21 cellular contexts compared by ENCODE assay signal in genomic region chr6:159821726-159822125, GRCh38. TPM values are rescaled to one million over a fixed set of nuclear protein-coding genes. Genes with fewer than 3 reads are reported as not detected.
DNase-seq lines count a peak whose midpoint lies in the region; ATAC-seq, FAIRE-seq and TF ChIP-seq lines count a peak whose summit lies in the region.
"Had no signal": no experiment of that assay in that cellular context is flagged by ENCODE, and none has a peak within 500 bp of the region (broad histone marks: within the 10 kb centered on the region; RNA-seq: fewer than 3 reads in every experiment).

No MANE protein-coding gene starts in this region.

- 0 out of 2 replicates have a peak overlapping the region, but pooled peaks have one; percentile 53 for H3K4me2 ChIP-seq in HepG2 (ENCODE audit: low read depth, low read length)
- H3K4me2 ChIP-seq: A549, GM23338 had no signal

- FAIRE-seq in HepG2 (lab: Jason Lieb, UNC), result no peak
- FAIRE-seq: A549, D721Med had no signal

- TF ChIP-seq CTCF in HepG2 (CRISPR knock-in tag; IDR thresholded peaks at IDR 0.05) (no peak), right lobe of liver (IDR thresholded peaks at IDR 0.05) (no peak), Panc1 (IDR thresholded peaks at IDR 0.05) (no peak), lower lobe of right lung (IDR thresholded peaks at IDR 0.05) (no peak), mesothelial cell of epicardium (IDR thresholded peaks at IDR 0.05; ENCODE audit: unreplicated experiment) (no peak), Caco-2 (IDR thresholded peaks at IDR 0.05; ENCODE audit: insufficient read depth in 1 of 2, low read depth in 1 of 2, low read length in 1 of 2, severe bottlenecking in 1 of 2, unreplicated experiment in 1 of 2) (no peak)

- no peak overlapping the region for H3K27ac Mint-ChIP-seq in mesothelial cell of epicardium
- no peak overlapping the region for H3K27ac Mint-ChIP-seq in Caco-2 (ENCODE audit: unreplicated experiment)
- H3K27ac Mint-ChIP-seq: CD4-positive, CD25-positive, alpha-beta regulatory T cell; GM23338 had no signal

- 76% methylated on average over 7 of the region's 10 CpGs for WGBS in HepG2 (ENCODE audit: low lambda C conversion rate)
- 90% methylated on average over 4 of the region's 10 CpGs for WGBS in right lobe of liver (ENCODE audit: insufficient coverage, low coverage, low lambda C conversion rate, missing lambda C conversion rate)

- H3K79me2 ChIP-seq in HepG2 (ENCODE audit: insufficient read depth, low read length), result no peaks in the 10 kb centered on the region

- H3K4me1 Mint-ChIP-seq in mesothelial cell of epicardium (no peaks in the 10 kb centered on the region), Caco-2 (ENCODE audit: low read depth, unreplicated experiment) (no peaks in the 10 kb centered on the region)

- H4K20me1 ChIP-seq in HepG2 (ENCODE audit: insufficient read depth, low read length), result no peaks in the 10 kb centered on the region

- no peaks in the 10 kb centered on the region for H3K36me3 Mint-ChIP-seq in mesothelial cell of epicardium
- no peaks in the 10 kb centered on the region for H3K36me3 Mint-ChIP-seq in Caco-2 (ENCODE audit: insufficient read depth, unreplicated experiment)

- H3K27me3 ChIP-seq in HepG2 (ENCODE audit: control insufficient read depth in 1 of 2, insufficient read depth in 2 of 2, low read length in 2 of 2) (peaks cover 16 to 75% of the 10 kb centered on the region in 2 experiments), right lobe of liver (no peaks in the 10 kb centered on the region), Panc1 (ENCODE audit: control insufficient read depth, insufficient read depth, low read length) (no peaks in the 10 kb centered on the region), lower lobe of right lung (ENCODE audit: low read depth) (peaks cover 6% of the 10 kb centered on the region), Caco-2 (replicated peaks; ENCODE audit: control insufficient read depth, insufficient read depth, low read length) (no peaks in the 10 kb centered on the region)

- H3K27me3 Mint-ChIP-seq in mesothelial cell of epicardium (ENCODE audit: low read depth) (peaks cover 9% of the 10 kb centered on the region), Caco-2 (ENCODE audit: insufficient read depth, unreplicated experiment) (no peaks in the 10 kb centered on the region)

- H3K27ac ChIP-seq in HepG2 (ENCODE audit: extremely low read length, insufficient read depth, low read length) (no peak overlapping the region), right lobe of liver (no peak overlapping the region), Panc1 (ENCODE audit: low read length) (no peak overlapping the region), lower lobe of right lung (no peak overlapping the region)
- H3K27ac ChIP-seq: 22Rv1, A549 had no signal

- no peak overlapping the region for H2AFZ ChIP-seq in HepG2 (ENCODE audit: low read length)

- no TSS peak for BruUV-seq in HepG2 (replicated peaks; lab: Mats Ljungman, UMichigan)
- no TSS peak for BruUV-seq in Panc1 (replicated peaks; lab: Mats Ljungman, UMichigan)
- no TSS peak for BruUV-seq in Caco-2 (replicated peaks; lab: Mats Ljungman, UMichigan)

- CTCF ChIA-PET in HepG2 (lab: Yijun Ruan, JAX; ENCODE audit: low intra/inter-chr PET ratio, low total read pairs) (no interaction called here), Panc1 (lab: Charles Lee) (no interaction called here), Caco-2 (lab: Charles Lee) (no interaction called here)

- no peak for TF ChIP-seq POLR2A in HepG2 (IDR thresholded peaks at IDR 0.05; ENCODE audit: insufficient read depth in 1 of 2, low read depth in 2 of 2, low read length in 2 of 2)
- no peak for TF ChIP-seq POLR2A in right lobe of liver (IDR thresholded peaks at IDR 0.05)

- POLR2A ChIA-PET in HepG2 (lab: Yijun Ruan, JAX), result interaction anchor here (2.4 kb wide), 1 partner anchor 31 kb away, joined by 14 read pairs; the partner anchor contains the start of genes MRPL18 and TCP1
- POLR2A ChIA-PET in Panc1 (lab: Charles Lee), result no interaction called here
- POLR2A ChIA-PET in Caco-2 (lab: Charles Lee), result no interaction called here

- no peaks in the 10 kb centered on the region for H3K36me3 ChIP-seq in HepG2 (replicated peaks in 1 of 2; ENCODE audit: control insufficient read depth in 1 of 2, insufficient read depth in 2 of 2, low read length in 2 of 2)
- H3K36me3 ChIP-seq in right lobe of liver, result no peaks in the 10 kb centered on the region
- H3K36me3 ChIP-seq in Panc1 (ENCODE audit: control insufficient read depth, insufficient read depth, low read length), result no peaks in the 10 kb centered on the region
- H3K36me3 ChIP-seq in lower lobe of right lung, result no peaks in the 10 kb centered on the region
- no peaks in the 10 kb centered on the region for H3K36me3 ChIP-seq in Caco-2 (ENCODE audit: control insufficient read depth, insufficient read depth, low read length)

- H3K9me3 ChIP-seq in HepG2 (ENCODE audit: low read length) (no peaks in the 10 kb centered on the region), right lobe of liver (no peaks in the 10 kb centered on the region), Panc1 (ENCODE audit: control insufficient read depth, insufficient read depth, low read depth, low read length) (no peaks in the 10 kb centered on the region), lower lobe of right lung (no peaks in the 10 kb centered on the region), Caco-2 (no peaks in the 10 kb centered on the region)
- H3K9me3 ChIP-seq: A549 had no signal

- H3K4me3 ChIP-seq in HepG2 (replicated peaks in 1 of 3; ENCODE audit: insufficient read depth in 1 of 3, low read depth in 2 of 3, low read length in 3 of 3) (0 out of 6 replicates have a peak overlapping the region, but pooled peaks of 1 of the 3 experiments have one; percentile 35), right lobe of liver (no peak overlapping the region), Panc1 (ENCODE audit: low read depth in 2 of 2, low read length in 2 of 2) (no peak overlapping the region), lower lobe of right lung (no peak overlapping the region), Caco-2 (ENCODE audit: low read depth, low read length) (no peak overlapping the region)
- H3K4me3 ChIP-seq: A549, GM23338 had no signal

- H3K9me3 Mint-ChIP-seq in mesothelial cell of epicardium, result no peaks in the 10 kb centered on the region
- H3K9me3 Mint-ChIP-seq in Caco-2 (ENCODE audit: unreplicated experiment), result no peaks in the 10 kb centered on the region
- H3K9me3 Mint-ChIP-seq: CD4-positive, CD25-positive, alpha-beta regulatory T cell; CD8-positive, alpha-beta memory T cell; GM23338 had no signal

- ATAC-seq in HepG2, result peak; percentile 9
- no peak for ATAC-seq in right lobe of liver
- ATAC-seq in Panc1, result 0 out of 2 replicates have a peak, but pooled peaks have one; percentile 14
- peak; percentile 11 to 15 for ATAC-seq in lower lobe of right lung
- ATAC-seq: A549, GM23338, HCT116 had no signal

- H3K4me3 Mint-ChIP-seq in mesothelial cell of epicardium (no peak overlapping the region), Caco-2 (ENCODE audit: unreplicated experiment) (no peak overlapping the region)
- H3K4me3 Mint-ChIP-seq: CD8-positive, alpha-beta memory T cell; GM23338 had no signal

- TF ChIP-seq EP300 in HepG2 (IDR thresholded peaks at IDR 0.05; ENCODE audit: low read depth in 2 of 2, low read length in 2 of 2) (no peak), HepG2 (CRISPR knock-in tag; IDR thresholded peaks at IDR 0.05; ENCODE audit: borderline replicate concordance) (no peak)

- H3K4me1 ChIP-seq in HepG2 (ENCODE audit: insufficient read depth, low read length), result peaks cover 26% of the 10 kb centered on the region
- H3K4me1 ChIP-seq in right lobe of liver, result no peaks in the 10 kb centered on the region
- H3K4me1 ChIP-seq in Panc1 (ENCODE audit: control insufficient read depth, insufficient read depth, low read length), result no peaks in the 10 kb centered on the region
- H3K4me1 ChIP-seq in lower lobe of right lung, result no peaks in the 10 kb centered on the region
- no peaks in the 10 kb centered on the region for H3K4me1 ChIP-seq in Caco-2
- H3K4me1 ChIP-seq: A549 had no signal

- DNase-seq in HepG2 (ENCODE audit: low spot score) (no peak), right lobe of liver (no peak), Panc1 (ENCODE audit: low read depth, low spot score) (no peak), lower lobe of right lung (no peak), activated gamma-delta T cell treated with Interleukin-2 at 50 U/mL for 16 hours (no peak), mesothelial cell of epicardium (ENCODE audit: low spot score in 2 of 2, unreplicated experiment in 2 of 2) (no peak), NCI-H1436 (lab: John Stamatoyannopoulos, UW) (no peak), Caco-2 (no peak)
- DNase-seq: AML-193; C1 segment of cervical spinal cord; CD4-positive, CD25-positive, alpha-beta regulatory T cell; COR-L47; GF-D8; H7 had no signal

- in situ Hi-C loops in HepG2 (cut with HindIII; ENCODE audit: extremely low pct_ligation_motif_present, low pct_unique_long_range_greater_than_20kb), result no loop called here
- in situ Hi-C loops in Panc1 (cut with HindIII; ENCODE audit: low pct_unique_long_range_greater_than_20kb, low sequenced_read_pairs), result no loop called here

- no peak for TF ChIP-seq RAD21 in HepG2 (CRISPR knock-in tag; IDR thresholded peaks at IDR 0.05)

- intact Hi-C loops in HepG2 (cut with micrococcal nuclease; ENCODE audit: unreplicated experiment) (no loop called here), right lobe of liver (cut with DNase I) (no loop called here), Panc1 (cut with micrococcal nuclease; ENCODE audit: unreplicated experiment) (no loop called here), lower lobe of right lung (cut with DNase I) (no loop called here), Caco-2 (cut with micrococcal nuclease; ENCODE audit: unreplicated experiment) (no loop called here)

- H3K9ac ChIP-seq in HepG2 (ENCODE audit: insufficient read depth, low read depth, low read length), result no peak overlapping the region

RNA-seq across cellular contexts. Expression of gene PNLDC1, which starts 21.6 kb away (rescaled TPM):
- total RNA-seq in HepG2 (2016; rRNA removed; fragmentation: Illumina TruSeq; extraction: Trizol), result not detected in 2 replicates
- total RNA-seq in HepG2 (2016; cell fraction: cytosol; rRNA removed; fragmentation: Illumina TruSeq; extraction: Trizol; ENCODE audit: low read depth), result not detected in 2 replicates
- not detected in 2 replicates for total RNA-seq in HepG2 (2016; cell fraction: insoluble cytoplasmic fraction; rRNA removed; fragmentation: Illumina TruSeq; extraction: Trizol)
- total RNA-seq in HepG2 (2016; cell fraction: membrane; rRNA removed; fragmentation: Illumina TruSeq; extraction: Trizol), result not detected in 2 replicates
- not detected in 2 replicates for total RNA-seq in HepG2 (2016; cell fraction: nucleus; rRNA removed; fragmentation: Illumina TruSeq; extraction: Trizol)
- 0.04 TPM in 1 of 2 replicates, not detected in the other for polyA plus RNA-seq in HepG2 (2011; rRNA removed)
- not detected in 2 replicates for polyA plus RNA-seq in HepG2 (2011; cell fraction: cytosol; rRNA removed)
- 0.07 TPM in 1 of 2 replicates, not detected in the other for polyA plus RNA-seq in HepG2 (2011; cell fraction: nucleus; rRNA removed)
- polyA plus RNA-seq in HepG2 (2012), result not detected in 2 replicates
- 0.07 TPM in 1 of 2 replicates, not detected in the other for polyA plus RNA-seq in HepG2 (2016; cell fraction: cytosol; fragmentation: Illumina TruSeq; extraction: Trizol; ENCODE audit: low read depth)
- polyA plus RNA-seq in HepG2 (2016; cell fraction: insoluble cytoplasmic fraction; fragmentation: Illumina TruSeq; extraction: Trizol; ENCODE audit: low read depth), result not detected in 2 replicates
- not detected in 2 replicates for polyA plus RNA-seq in HepG2 (2016; cell fraction: membrane; fragmentation: Illumina TruSeq; extraction: Trizol; ENCODE audit: low read depth)
- polyA plus RNA-seq in HepG2 (2016; cell fraction: nucleus; fragmentation: Illumina TruSeq; extraction: Trizol; ENCODE audit: insufficient read depth, low read depth), result not detected in 2 replicates
- polyA minus RNA-seq in HepG2 (2011; rRNA and poly(A)+ RNA removed; ENCODE audit: low replicate concordance), result not detected in 2 replicates
- polyA minus RNA-seq in HepG2 (2011; cell fraction: cytosol; rRNA and poly(A)+ RNA removed), result not detected in 2 replicates
- polyA minus RNA-seq in HepG2 (2011; cell fraction: nucleus; rRNA and poly(A)+ RNA removed), result not detected in 2 replicates
- under 1 TPM in 1 of 6 experiments, not detected in 5; 0.15 TPM for total RNA-seq in right lobe of liver
- total RNA-seq in Panc1 (2021; ENCODE audit: unreplicated experiment), result not detected
- not detected for polyA plus RNA-seq in Panc1 (2012; ENCODE audit: insufficient read length)
- 0.27 TPM for total RNA-seq in lower lobe of right lung
- 0.16 to 0.33 TPM (median 0.23 TPM) in 3 replicates for total RNA-seq in mesothelial cell of epicardium
- 0.26 and 0.32 TPM in 2 replicates for total RNA-seq in Caco-2 (2022)
- total RNA-seq: CD4-positive, CD25-positive, alpha-beta regulatory T cell; GM23338; H7; HT-29 had no signal
- polyA plus RNA-seq: CD8-positive, alpha-beta memory T cell; GM23338 had no signal

RNA-seq across cellular contexts. Expression of gene MRPL18, which starts 31.5 kb away (rescaled TPM):
- total RNA-seq in HepG2 (2016; rRNA removed; fragmentation: Illumina TruSeq; extraction: Trizol), result 176 and 241 TPM in 2 replicates
- total RNA-seq in HepG2 (2016; cell fraction: cytosol; rRNA removed; fragmentation: Illumina TruSeq; extraction: Trizol; ENCODE audit: low read depth), result 87.3 and 95.0 TPM in 2 replicates
- 183 and 249 TPM in 2 replicates for total RNA-seq in HepG2 (2016; cell fraction: insoluble cytoplasmic fraction; rRNA removed; fragmentation: Illumina TruSeq; extraction: Trizol)
- 132 TPM in 2 replicates for total RNA-seq in HepG2 (2016; cell fraction: membrane; rRNA removed; fragmentation: Illumina TruSeq; extraction: Trizol)
- total RNA-seq in HepG2 (2016; cell fraction: nucleus; rRNA removed; fragmentation: Illumina TruSeq; extraction: Trizol), result 62.7 and 70.4 TPM in 2 replicates
- polyA plus RNA-seq in HepG2 (2011; rRNA removed), result 74.2 and 85.6 TPM in 2 replicates
- polyA plus RNA-seq in HepG2 (2011; cell fraction: cytosol; rRNA removed), result 65.6 and 79.0 TPM in 2 replicates
- 20.8 and 28.8 TPM in 2 replicates for polyA plus RNA-seq in HepG2 (2011; cell fraction: nucleus; rRNA removed)
- 63.5 and 72.2 TPM in 2 replicates for polyA plus RNA-seq in HepG2 (2012)
- 85.1 and 96.0 TPM in 2 replicates for polyA plus RNA-seq in HepG2 (2016; cell fraction: cytosol; fragmentation: Illumina TruSeq; extraction: Trizol; ENCODE audit: low read depth)
- 291 and 300 TPM in 2 replicates for polyA plus RNA-seq in HepG2 (2016; cell fraction: insoluble cytoplasmic fraction; fragmentation: Illumina TruSeq; extraction: Trizol; ENCODE audit: low read depth)
- 120 and 134 TPM in 2 replicates for polyA plus RNA-seq in HepG2 (2016; cell fraction: membrane; fragmentation: Illumina TruSeq; extraction: Trizol; ENCODE audit: low read depth)
- 124 and 125 TPM in 2 replicates for polyA plus RNA-seq in HepG2 (2016; cell fraction: nucleus; fragmentation: Illumina TruSeq; extraction: Trizol; ENCODE audit: insufficient read depth, low read depth)
- polyA minus RNA-seq in HepG2 (2011; rRNA and poly(A)+ RNA removed; ENCODE audit: low replicate concordance), result 34.2 and 40.9 TPM in 2 replicates
- polyA minus RNA-seq in HepG2 (2011; cell fraction: cytosol; rRNA and poly(A)+ RNA removed), result 21.3 and 22.0 TPM in 2 replicates
- 17.4 and 18.3 TPM in 2 replicates for polyA minus RNA-seq in HepG2 (2011; cell fraction: nucleus; rRNA and poly(A)+ RNA removed)
- total RNA-seq in right lobe of liver, result 10 to 100 TPM; 26.6 to 78.5 (median 43.1) TPM
- 98.4 TPM for total RNA-seq in Panc1 (2021; ENCODE audit: unreplicated experiment)
- polyA plus RNA-seq in Panc1 (2012; ENCODE audit: insufficient read length), result 97.1 TPM
- 47.8 TPM for total RNA-seq in lower lobe of right lung
- 29.0 to 32.9 TPM (median 31.1 TPM) in 3 replicates for total RNA-seq in mesothelial cell of epicardium
- 71.1 and 81.0 TPM in 2 replicates for total RNA-seq in Caco-2 (2022)

RNA-seq across cellular contexts. Expression of gene TCP1, which starts 32.3 kb away (rescaled TPM):
- total RNA-seq in HepG2 (2016; rRNA removed; fragmentation: Illumina TruSeq; extraction: Trizol), result 553 and 677 TPM in 2 replicates
- total RNA-seq in HepG2 (2016; cell fraction: cytosol; rRNA removed; fragmentation: Illumina TruSeq; extraction: Trizol; ENCODE audit: low read depth), result 167 and 195 TPM in 2 replicates
- 558 and 662 TPM in 2 replicates for total RNA-seq in HepG2 (2016; cell fraction: insoluble cytoplasmic fraction; rRNA removed; fragmentation: Illumina TruSeq; extraction: Trizol)
- 368 and 445 TPM in 2 replicates for total RNA-seq in HepG2 (2016; cell fraction: membrane; rRNA removed; fragmentation: Illumina TruSeq; extraction: Trizol)
- total RNA-seq in HepG2 (2016; cell fraction: nucleus; rRNA removed; fragmentation: Illumina TruSeq; extraction: Trizol), result 262 and 285 TPM in 2 replicates
- 102 and 116 TPM in 2 replicates for polyA plus RNA-seq in HepG2 (2011; rRNA removed)
- polyA plus RNA-seq in HepG2 (2011; cell fraction: cytosol; rRNA removed), result 99.2 and 105 TPM in 2 replicates
- polyA plus RNA-seq in HepG2 (2011; cell fraction: nucleus; rRNA removed), result 138 and 159 TPM in 2 replicates
- polyA plus RNA-seq in HepG2 (2012), result 242 and 252 TPM in 2 replicates
- polyA plus RNA-seq in HepG2 (2016; cell fraction: cytosol; fragmentation: Illumina TruSeq; extraction: Trizol; ENCODE audit: low read depth), result 157 and 173 TPM in 2 replicates
- 584 and 596 TPM in 2 replicates for polyA plus RNA-seq in HepG2 (2016; cell fraction: insoluble cytoplasmic fraction; fragmentation: Illumina TruSeq; extraction: Trizol; ENCODE audit: low read depth)
- polyA plus RNA-seq in HepG2 (2016; cell fraction: membrane; fragmentation: Illumina TruSeq; extraction: Trizol; ENCODE audit: low read depth), result 236 and 293 TPM in 2 replicates
- 406 and 459 TPM in 2 replicates for polyA plus RNA-seq in HepG2 (2016; cell fraction: nucleus; fragmentation: Illumina TruSeq; extraction: Trizol; ENCODE audit: insufficient read depth, low read depth)
- polyA minus RNA-seq in HepG2 (2011; rRNA and poly(A)+ RNA removed; ENCODE audit: low replicate concordance), result 138 and 285 TPM in 2 replicates
- 242 and 244 TPM in 2 replicates for polyA minus RNA-seq in HepG2 (2011; cell fraction: cytosol; rRNA and poly(A)+ RNA removed)
- 245 and 282 TPM in 2 replicates for polyA minus RNA-seq in HepG2 (2011; cell fraction: nucleus; rRNA and poly(A)+ RNA removed)
- total RNA-seq in right lobe of liver, result 10 to 100 TPM; 50.4 to 97.1 (median 77.8) TPM
- total RNA-seq in Panc1 (2021; ENCODE audit: unreplicated experiment), result 340 TPM
- polyA plus RNA-seq in Panc1 (2012; ENCODE audit: insufficient read length), result 402 TPM
- 112 TPM for total RNA-seq in lower lobe of right lung
- total RNA-seq in mesothelial cell of epicardium, result 185 to 192 TPM (median 186 TPM) in 3 replicates
- total RNA-seq in Caco-2 (2022), result 286 and 333 TPM in 2 replicates

RNA-seq across cellular contexts. Expression of gene ACAT2, which starts 59.9 kb away (rescaled TPM):
- total RNA-seq in HepG2 (2016; rRNA removed; fragmentation: Illumina TruSeq; extraction: Trizol) (534 and 775 TPM in 2 replicates), right lobe of liver (100 to 1,000 TPM in 1 of 6 experiments, 10 to 100 TPM in 5; 11.2 to 120 (median 52.2) TPM), Panc1 (2021; ENCODE audit: unreplicated experiment) (112 TPM), lower lobe of right lung (42.4 TPM), mesothelial cell of epicardium (35.1 to 37.7 TPM (median 35.8 TPM) in 3 replicates), Caco-2 (2022) (122 and 131 TPM in 2 replicates)
- 162 and 165 TPM in 2 replicates for total RNA-seq in HepG2 (2016; cell fraction: cytosol; rRNA removed; fragmentation: Illumina TruSeq; extraction: Trizol; ENCODE audit: low read depth)
- total RNA-seq in HepG2 (2016; cell fraction: insoluble cytoplasmic fraction; rRNA removed; fragmentation: Illumina TruSeq; extraction: Trizol), result 542 and 812 TPM in 2 replicates
- total RNA-seq in HepG2 (2016; cell fraction: membrane; rRNA removed; fragmentation: Illumina TruSeq; extraction: Trizol), result 231 and 232 TPM in 2 replicates
- total RNA-seq in HepG2 (2016; cell fraction: nucleus; rRNA removed; fragmentation: Illumina TruSeq; extraction: Trizol), result 200 and 223 TPM in 2 replicates
- polyA plus RNA-seq in HepG2 (2011; rRNA removed), result 121 and 132 TPM in 2 replicates
- polyA plus RNA-seq in HepG2 (2011; cell fraction: cytosol; rRNA removed), result 62.8 and 103 TPM in 2 replicates
- polyA plus RNA-seq in HepG2 (2011; cell fraction: nucleus; rRNA removed), result 28.1 and 44.2 TPM in 2 replicates
- 172 and 185 TPM in 2 replicates for polyA plus RNA-seq in HepG2 (2012)
- polyA plus RNA-seq in HepG2 (2016; cell fraction: cytosol; fragmentation: Illumina TruSeq; extraction: Trizol; ENCODE audit: low read depth), result 142 and 156 TPM in 2 replicates
- 580 and 631 TPM in 2 replicates for polyA plus RNA-seq in HepG2 (2016; cell fraction: insoluble cytoplasmic fraction; fragmentation: Illumina TruSeq; extraction: Trizol; ENCODE audit: low read depth)
- 160 and 171 TPM in 2 replicates for polyA plus RNA-seq in HepG2 (2016; cell fraction: membrane; fragmentation: Illumina TruSeq; extraction: Trizol; ENCODE audit: low read depth)
- 219 and 233 TPM in 2 replicates for polyA plus RNA-seq in HepG2 (2016; cell fraction: nucleus; fragmentation: Illumina TruSeq; extraction: Trizol; ENCODE audit: insufficient read depth, low read depth)
- 52.5 and 89.6 TPM in 2 replicates for polyA minus RNA-seq in HepG2 (2011; rRNA and poly(A)+ RNA removed; ENCODE audit: low replicate concordance)
- polyA minus RNA-seq in HepG2 (2011; cell fraction: cytosol; rRNA and poly(A)+ RNA removed), result 46.9 and 65.1 TPM in 2 replicates
- polyA minus RNA-seq in HepG2 (2011; cell fraction: nucleus; rRNA and poly(A)+ RNA removed), result 46.6 and 77.2 TPM in 2 replicates
- 45.6 TPM for polyA plus RNA-seq in Panc1 (2012; ENCODE audit: insufficient read length)

Comparison
In these comparisons a context has a peak if more than half of its experiments do, and no peak if none do; other contexts are left out.
1. ATAC-seq: peak in HepG2 (single experiment), Panc1 (single experiment) and lower lobe of right lung (2 of 2); none in right lobe of liver (0 of 4).